Comparison of ENCODE assay signal across 8 cellular contexts in the genomic region with DNA sequence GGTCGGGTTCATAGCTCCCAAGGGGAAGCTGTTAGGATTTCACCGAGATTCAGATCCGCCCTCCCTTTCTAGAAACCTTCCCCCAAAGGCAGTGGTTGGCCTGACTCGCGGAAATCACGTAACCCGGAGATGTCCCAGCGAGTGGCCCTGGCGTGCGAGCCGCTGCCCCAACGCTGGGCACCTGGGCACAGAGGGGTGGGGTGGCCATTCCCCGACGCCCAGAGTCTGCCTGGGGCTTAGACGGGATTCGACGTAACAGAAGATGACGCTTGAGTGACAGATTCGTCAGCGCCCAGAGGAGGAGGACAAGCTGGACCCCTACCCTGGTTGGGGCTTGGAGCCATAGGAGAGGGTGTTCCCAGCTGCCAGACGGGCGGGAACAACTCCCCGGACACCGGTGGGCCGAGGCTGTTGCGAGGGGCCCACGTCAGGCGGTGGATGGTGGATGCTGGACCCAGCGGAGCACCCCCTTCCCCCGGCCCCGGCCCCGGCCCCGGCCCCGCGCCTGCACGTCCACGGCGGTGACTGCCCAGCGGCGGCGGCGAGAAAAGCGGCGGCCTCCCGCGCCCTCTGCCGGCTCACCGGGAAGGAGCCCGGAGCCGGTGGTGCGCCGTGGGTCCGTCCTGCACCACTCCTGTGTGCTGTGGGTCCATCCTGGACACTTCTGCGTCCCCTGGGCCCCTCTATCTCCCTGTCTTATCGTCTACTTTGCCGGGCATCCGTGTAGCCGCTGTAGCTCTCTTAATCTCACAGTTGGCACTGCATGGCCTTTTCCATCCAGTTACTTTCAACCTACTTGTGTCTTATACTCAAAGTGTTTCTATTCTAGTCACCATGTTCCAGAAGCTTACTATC. TPM values are rescaled to one million over a fixed set of nuclear protein-coding genes. Genes with fewer than 3 reads are reported as not detected.
DNase-seq lines count a peak whose midpoint lies in the region; ATAC-seq, FAIRE-seq and TF ChIP-seq lines count a peak whose summit lies in the region.

No MANE protein-coding gene starts in this region.

- no peaks in the 10 kb centered on the region for H3K4me1 ChIP-seq in psoas muscle

- TF ChIP-seq CTCF in GM12873 (IDR thresholded peaks at IDR 0.05; ENCODE audit: insufficient read depth, low read depth, low read length, missing control alignments): peak; percentile 40
- peak; percentile 85 for TF ChIP-seq CTCF in psoas muscle (IDR thresholded peaks at IDR 0.05)

- DNase-seq in SKM-1 treated with dmso at 0.1 percent for 144 hours (lab: John Stamatoyannopoulos, UW; ENCODE audit: unreplicated experiment) (peak; percentile 7), frontal cortex (ENCODE audit: low spot score in 2 of 2) (peak; percentile 72 to 79), psoas muscle (peak; percentile 27 to 72), NCI-H446 treated with DMSO at 0.1 percent for 48 hours (lab: John Stamatoyannopoulos, UW) (no peak), A172 (ENCODE audit: low spot score) (no peak), HPDE6-E6E7 (ENCODE audit: extremely low spot score) (no peak)

- H3K36me3 ChIP-seq in psoas muscle (ENCODE audit: insufficient read depth in 1 of 2, low read depth in 1 of 2): no peaks in the 10 kb centered on the region

- ATAC-seq in psoas muscle (peak; percentile 83 to 96 (median 92)), HG02763 (IDR thresholded peaks at IDR 0.05; ENCODE audit: unreplicated experiment) (no peak)

- H3K9me3 ChIP-seq in psoas muscle: no peaks in the 10 kb centered on the region

- 29 to 39% (median 33%) methylated on average over 41 to 58 of the region's 58 CpGs for WGBS in psoas muscle, 3 donors

- no peak overlapping the region for H3K4me3 ChIP-seq in psoas muscle

- intact Hi-C loops in psoas muscle (cut with DNase I): loop anchor here (1.0 to 10.0 kb wide), 2 partner anchors 184 to 470 kb away; no protein-coding TSS in a partner anchor

- peaks cover 0 to 3% (median 2%) of the 10 kb centered on the region in 3 donors for H3K27me3 ChIP-seq in psoas muscle (ENCODE audit: insufficient read depth in 3 of 3, low read length in 2 of 3)

- no peak for FAIRE-seq in frontal cortex (lab: Jason Lieb, UNC)

- no peak overlapping the region for H3K27ac ChIP-seq in psoas muscle

RNA-seq across cellular contexts. Expression of gene KNDC1, which starts 35.4 kb away (rescaled TPM):
- total RNA-seq in frontal cortex: 8.2 TPM
- total RNA-seq in psoas muscle: under 1 TPM in 1 of 4 donors, not detected in 3; 0.10 TPM
- under 1 TPM in 2 of 3 donors, not detected in 1; under 0.01 to 0.01 TPM for polyA plus RNA-seq in psoas muscle
- 2.2 and 3.2 TPM in 2 replicates for total RNA-seq in A172 (2014; rRNA removed; shearing (Covaris generic))

RNA-seq across cellular contexts. Expression of gene ADGRA1, which starts 36.9 kb away (rescaled TPM):
- total RNA-seq in frontal cortex (2.4 TPM), psoas muscle (under 1 TPM in 3 of 4 donors, not detected in 1; 0.06 to 0.84 (median 0.44) TPM)
- under 1 TPM in 2 of 3 donors, not detected in 1; 0.05 to 0.08 TPM for polyA plus RNA-seq in psoas muscle
- 0.24 and 0.43 TPM in 2 replicates for total RNA-seq in A172 (2014; rRNA removed; shearing (Covaris generic))

Comparison
In these comparisons a context has a peak if more than half of its experiments do, and no peak if none do; other contexts are left out.
1. DNase-seq: peak in SKM-1 treated with dmso at 0.1 percent for 144 hours (single experiment), frontal cortex (2 of 2) and psoas muscle (2 of 2); none in NCI-H446 treated with DMSO at 0.1 percent for 48 hours (single experiment), A172 (single experiment) and HPDE6-E6E7 (single experiment).